19 cellular contexts compared by ENCODE assay signal in genomic region chr15:57578288-57578900, GRCh38. TPM values are rescaled to one million over a fixed set of nuclear protein-coding genes. Genes with fewer than 3 reads are reported as not detected.
DNase-seq lines count a peak whose midpoint lies in the region; ATAC-seq and TF ChIP-seq lines count a peak whose summit lies in the region.
"Had no signal": no experiment of that assay in that cellular context is flagged by ENCODE, and none has a peak within 500 bp of the region (broad histone marks: within the 10 kb centered on the region; RNA-seq: fewer than 3 reads in every experiment).

No MANE protein-coding gene starts in this region.

- TF ChIP-seq CTCF in coronary artery (IDR thresholded peaks at IDR 0.05) (no peak), nephron (IDR thresholded peaks at IDR 0.05; ENCODE audit: unreplicated experiment in 3 of 3) (no peak), Calu3 (IDR thresholded peaks at IDR 0.05; ENCODE audit: unreplicated experiment) (no peak), ascending aorta (IDR thresholded peaks at IDR 0.05) (no peak)

- ATAC-seq in left ventricle myocardium superior: no peak
- ATAC-seq: PC-3 had no signal

- CTCF ChIA-PET in Calu3 (lab: Charles Lee): no interaction called here

- H3K4me3 ChIP-seq in coronary artery (no peak overlapping the region), ascending aorta (no peak overlapping the region)
- H3K4me3 ChIP-seq: BLaER1, SJSA1 had no signal

- H3K27me3 ChIP-seq in ascending aorta: no peaks in the 10 kb centered on the region
- H3K27me3 ChIP-seq: BLaER1 had no signal

- H3K9me3 Mint-ChIP-seq in nephron (peaks cover 7% of the 10 kb centered on the region), Calu3 (ENCODE audit: low read depth, unreplicated experiment) (peaks cover 7% of the 10 kb centered on the region)

- no TSS peak for BruUV-seq in Calu3 (replicated peaks; lab: Mats Ljungman, UMichigan)

- no peaks in the 10 kb centered on the region for H3K9me3 ChIP-seq in ascending aorta
- H3K9me3 ChIP-seq: SJSA1 had no signal

- H3K27me3 Mint-ChIP-seq in nephron (ENCODE audit: low read depth) (peaks cover 8% of the 10 kb centered on the region), Calu3 (ENCODE audit: unreplicated experiment) (peaks cover 15% of the 10 kb centered on the region)

- no peaks in the 10 kb centered on the region for H3K36me3 ChIP-seq in ascending aorta
- H3K36me3 ChIP-seq: BLaER1, SJSA1 had no signal

- H3K36me3 Mint-ChIP-seq in nephron (ENCODE audit: low read depth) (peaks cover 7% of the 10 kb centered on the region), Calu3 (ENCODE audit: insufficient read depth, unreplicated experiment) (no peaks in the 10 kb centered on the region)

- H3K4me1 ChIP-seq in ascending aorta: no peaks in the 10 kb centered on the region
- H3K4me1 ChIP-seq: BLaER1, SJSA1 had no signal

- DNase-seq in EH (ENCODE audit: low read depth): peak; percentile 40
- DNase-seq in coronary artery (ENCODE audit: low spot score): peak; percentile 21
- DNase-seq in islet precursor cell: peak; percentile 14
- DNase-seq in HCEC 1CT: no peak
- no peak for DNase-seq in Calu3
- no peak for DNase-seq in ascending aorta (ENCODE audit: low spot score in 2 of 2)
- DNase-seq in left ventricle myocardium superior: no peak
- DNase-seq: CD8-positive, alpha-beta memory T cell; EL; H9; KBM-7; NCI-H1436; NCI-H2029 treated with DMSO at 0.1 percent for 48 hours; NCI-H510A treated with DMSO at 0.1 percent for 48 hours; NCI-H82; PC-3 had no signal

- H3K4me1 Mint-ChIP-seq in nephron (peaks cover 4% of the 10 kb centered on the region), Calu3 (ENCODE audit: low read depth, unreplicated experiment) (peaks cover 14% of the 10 kb centered on the region)
- H3K4me1 Mint-ChIP-seq: CD8-positive, alpha-beta memory T cell had no signal

- H3K4me3 Mint-ChIP-seq in nephron (no peak overlapping the region), Calu3 (ENCODE audit: low read depth, unreplicated experiment) (no peak overlapping the region)
- H3K4me3 Mint-ChIP-seq: CD8-positive, alpha-beta memory T cell; H9 had no signal

- intact Hi-C loops in Calu3 (cut with micrococcal nuclease; ENCODE audit: unreplicated experiment) (no loop called here), ascending aorta (cut with DNase I) (no loop called here), left ventricle myocardium superior (cut with micrococcal nuclease) (no loop called here)

- H3K27ac ChIP-seq in coronary artery: no peak overlapping the region
- H3K27ac ChIP-seq in ascending aorta: no peak overlapping the region
- H3K27ac ChIP-seq: BLaER1, SJSA1 had no signal

- peak overlapping the region in 2 of 3 experiments; percentile 19 to 66 for H3K27ac Mint-ChIP-seq in nephron
- no peak overlapping the region for H3K27ac Mint-ChIP-seq in Calu3 (ENCODE audit: unreplicated experiment)
- H3K27ac Mint-ChIP-seq: CD8-positive, alpha-beta memory T cell; H9 had no signal

RNA-seq across cellular contexts. Expression of gene MYZAP, which starts 13.3 kb away (rescaled TPM):
- total RNA-seq in Calu3 (2022): 5.1 and 6.9 TPM in 2 replicates
- 7.6 TPM for total RNA-seq in ascending aorta
- 930 TPM for total RNA-seq in left ventricle myocardium superior
- total RNA-seq: CD8-positive, alpha-beta memory T cell; SJSA1 had no signal

Comparison
In these comparisons a context has a peak if more than half of its experiments do, and no peak if none do; other contexts are left out.
1. DNase-seq: peak in EH (single experiment), coronary artery (single experiment) and islet precursor cell (single experiment); none in HCEC 1CT (single experiment), Calu3 (single experiment), ascending aorta (0 of 2) and left ventricle myocardium superior (single experiment).
2. RNA of gene MYZAP, which starts 13.3 kb away (total RNA-seq): 930 TPM in left ventricle myocardium superior (single experiment); 7.6 TPM in ascending aorta (single experiment) and 5.1 to 6.9 TPM in Calu3; every median in the first group is over 100 times any median in the second.